Comparison of ENCODE assay signal across 9 cellular contexts in genomic region chr15:47185222-47185800, GRCh38.
DNase-seq lines count a peak whose midpoint lies in the region; ATAC-seq, FAIRE-seq and TF ChIP-seq lines count a peak whose summit lies in the region.
"Had no signal": no experiment of that assay in that cellular context is flagged by ENCODE, and none has a peak within 500 bp of the region (broad histone marks: within the 10 kb centered on the region; RNA-seq: fewer than 3 reads in every experiment).

No MANE protein-coding gene starts in this region.

- intact Hi-C loops in naive thymus-derived CD4-positive, alpha-beta T cell (cut with micrococcal nuclease) = no loop called here

- peak overlapping the region in 8 of 10 donors; percentile 22 to 69 (median 58) for H3K4me3 Mint-ChIP-seq in naive thymus-derived CD4-positive, alpha-beta T cell

- FAIRE-seq in bronchial epithelial cell (lab: Jason Lieb, UNC) = no peak
- no peak for FAIRE-seq in RCC 7860 (lab: Jason Lieb, UNC)

- H3K27ac Mint-ChIP-seq in naive thymus-derived CD4-positive, alpha-beta T cell = peak overlapping the region in 1 of 9 donors; percentile 24
- H3K27ac Mint-ChIP-seq: activated T-helper 1 cell treated with anti-CD3 and anti-CD28 coated beads, Interleukin-12 subunit alpha, Interleukin-12 subunit beta, Interleukin-2, Interleukin-4 antibody, amounts not matched to agents 30 ng/mL and 10 ng/mL and 1 ng/mL, durations not matched to agents 14 hours and 24 hours and 36 hours had no signal

- H3K36me3 Mint-ChIP-seq in naive thymus-derived CD4-positive, alpha-beta T cell = peaks cover 0 to 11% (median 0%) of the 10 kb centered on the region in 5 donors

- ATAC-seq in naive thymus-derived CD4-positive, alpha-beta T cell = no peak
- no peak for ATAC-seq in HG02610 (IDR thresholded peaks at IDR 0.05; ENCODE audit: unreplicated experiment)
- ATAC-seq in HG02623 (IDR thresholded peaks at IDR 0.05; ENCODE audit: unreplicated experiment) = no peak

- peaks cover 39 to 64% (median 58%) of the 10 kb centered on the region in 5 donors for H3K27me3 Mint-ChIP-seq in naive thymus-derived CD4-positive, alpha-beta T cell

- H3K9me3 Mint-ChIP-seq in naive thymus-derived CD4-positive, alpha-beta T cell = peaks cover 0 to 13% (median 5%) of the 10 kb centered on the region in 11 donors
- H3K9me3 Mint-ChIP-seq: activated T-helper 1 cell treated with anti-CD3 and anti-CD28 coated beads, Interleukin-12 subunit alpha, Interleukin-12 subunit beta, Interleukin-2, Interleukin-4 antibody, amounts not matched to agents 30 ng/mL and 10 ng/mL and 1 ng/mL, durations not matched to agents 14 hours and 24 hours and 36 hours had no signal

- no peaks in the 10 kb centered on the region for H3K9me3 ChIP-seq in HUES64 (ENCODE audit: insufficient read depth, low read depth, low read length)
- no peaks in the 10 kb centered on the region for H3K9me3 ChIP-seq in naive thymus-derived CD4-positive, alpha-beta T cell (ENCODE audit: control insufficient read depth in 2 of 3, low read length in 3 of 3)

- H3K9ac ChIP-seq in HUES64 (ENCODE audit: low read depth, low read length) = peak overlapping the region; percentile 56; the same call in 1 of the 2 replicates

- H3K36me3 ChIP-seq in HUES64 (ENCODE audit: insufficient read depth, low read length) (no peaks in the 10 kb centered on the region), bronchial epithelial cell (ENCODE audit: control insufficient read depth, insufficient read depth, low read length) (no peaks in the 10 kb centered on the region)
- H3K36me3 ChIP-seq in naive thymus-derived CD4-positive, alpha-beta T cell (ENCODE audit: control insufficient read depth in 2 of 3, insufficient read depth in 3 of 3, low read length in 3 of 3) = no peaks in the 10 kb centered on the region

- H3K27me3 ChIP-seq in HUES64 (ENCODE audit: insufficient read depth, low read length) (peaks cover 91% of the 10 kb centered on the region), bronchial epithelial cell (ENCODE audit: control insufficient read depth, insufficient read depth, low read length) (peaks cover 22% of the 10 kb centered on the region)
- no peaks in the 10 kb centered on the region for H3K27me3 ChIP-seq in naive thymus-derived CD4-positive, alpha-beta T cell (ENCODE audit: control insufficient read depth in 2 of 2, insufficient read depth in 2 of 2, low read length in 2 of 2)

- TF ChIP-seq CTCF in AG04449 (IDR thresholded peaks at IDR 0.05; ENCODE audit: insufficient read depth, low read length, missing control alignments) (no peak), bronchial epithelial cell (IDR thresholded peaks at IDR 0.05; ENCODE audit: insufficient read depth, low read length, severe bottlenecking) (no peak)

- H3K27ac ChIP-seq in HUES64 (ENCODE audit: low read depth, low read length) = no peak overlapping the region
- no peak overlapping the region for H3K27ac ChIP-seq in naive thymus-derived CD4-positive, alpha-beta T cell (ENCODE audit: low read depth, low read length)

- POLR2A ChIA-PET in AG04449 (lab: Yijun Ruan, JAX) = no interaction called here
- POLR2A ChIA-PET in naive thymus-derived CD4-positive, alpha-beta T cell (lab: Charles Lee) = no interaction called here

- peak overlapping the region; percentile 45 for H3K4me3 ChIP-seq in AG04449 (ENCODE audit: low read depth, low read length)
- H3K4me3 ChIP-seq in HUES64 (ENCODE audit: low read length) = peak overlapping the region; percentile 65
- peak overlapping the region; percentile 30 for H3K4me3 ChIP-seq in bronchial epithelial cell (ENCODE audit: low read depth, low read length)
- no peak overlapping the region for H3K4me3 ChIP-seq in naive thymus-derived CD4-positive, alpha-beta T cell (ENCODE audit: low read length)

- 13% methylated on average over 14 of the region's 15 CpGs for WGBS in HUES64

- no peak for DNase-seq in AG04449 (ENCODE audit: low read depth, low spot score)
- DNase-seq in bronchial epithelial cell (ENCODE audit: low read depth) = no peak
- DNase-seq in naive thymus-derived CD4-positive, alpha-beta T cell = no peak
- no peak for DNase-seq in RCC 7860 (ENCODE audit: low spot score)
- DNase-seq in dermis blood vessel endothelial cell = no peak

- H3K4me1 ChIP-seq in HUES64 (ENCODE audit: insufficient read depth, low read length) = peaks cover 37% of the 10 kb centered on the region
- H3K4me1 ChIP-seq in naive thymus-derived CD4-positive, alpha-beta T cell (ENCODE audit: control insufficient read depth in 2 of 2, insufficient read depth in 2 of 2, low read length in 2 of 2) = no peaks in the 10 kb centered on the region

- H3K4me1 Mint-ChIP-seq in naive thymus-derived CD4-positive, alpha-beta T cell = peaks cover 3 to 16% (median 14%) of the 10 kb centered on the region in 7 donors

- CTCF ChIA-PET in AG04449 (lab: Yijun Ruan, JAX) = interaction anchor here (2.2 kb wide), 1 partner anchor 9 kb away, joined by 16 read pairs; no protein-coding TSS in a partner anchor
- CTCF ChIA-PET in naive thymus-derived CD4-positive, alpha-beta T cell (lab: Charles Lee) = interaction anchor here (0.6 kb wide), 1 partner anchor 11 kb away, joined by 3 read pairs; no protein-coding TSS in a partner anchor
